10 cellular contexts compared by ENCODE assay signal in genomic region chr9:106916491-106917235, GRCh38. TPM values are rescaled to one million over a fixed set of nuclear protein-coding genes. Genes with fewer than 3 reads are reported as not detected.
DNase-seq lines count a peak whose midpoint lies in the region; ATAC-seq and TF ChIP-seq lines count a peak whose summit lies in the region.
"Had no signal": no experiment of that assay in that cellular context is flagged by ENCODE, and none has a peak within 500 bp of the region (broad histone marks: within the 10 kb centered on the region; RNA-seq: fewer than 3 reads in every experiment).

No MANE protein-coding gene starts in this region.

- no peak for ATAC-seq in HG03571 (IDR thresholded peaks at IDR 0.05; ENCODE audit: unreplicated experiment)
- no peak for ATAC-seq in naive thymus-derived CD4-positive, alpha-beta T cell
- ATAC-seq in activated naive CD4-positive, alpha-beta T cell treated with anti-CD3 and anti-CD28 coated beads, Interleukin-2, amount 50 U/mL, for 72 hours: no peak
- ATAC-seq: stimulated activated effector memory CD8-positive, alpha-beta T cell treated with anti-CD3 and anti-CD28 coated beads, Interleukin-12 subunit alpha, Interleukin-12 subunit beta, amount 100 ng/mL, for 72 hours had no signal

- H3K27me3 ChIP-seq in adrenal gland: no peaks in the 10 kb centered on the region
- H3K27me3 ChIP-seq in skeletal muscle satellite cell (ENCODE audit: control insufficient read depth, insufficient read depth, low read length): no peaks in the 10 kb centered on the region
- H3K27me3 ChIP-seq in naive thymus-derived CD4-positive, alpha-beta T cell (ENCODE audit: control insufficient read depth in 2 of 2, insufficient read depth in 2 of 2, low read length in 2 of 2): no peaks in the 10 kb centered on the region

- intact Hi-C loops in adrenal gland (cut with DNase I): no loop called here
- intact Hi-C loops in naive thymus-derived CD4-positive, alpha-beta T cell (cut with micrococcal nuclease): no loop called here

- H3K9me3 ChIP-seq in adrenal gland (replicated peaks in 1 of 3): no peaks in the 10 kb centered on the region
- no peaks in the 10 kb centered on the region for H3K9me3 ChIP-seq in skeletal muscle satellite cell (replicated peaks; ENCODE audit: low read length)
- H3K9me3 ChIP-seq in naive thymus-derived CD4-positive, alpha-beta T cell (ENCODE audit: control insufficient read depth in 2 of 3, low read length in 3 of 3): no peaks in the 10 kb centered on the region

- no peaks in the 10 kb centered on the region for H3K36me3 Mint-ChIP-seq in naive thymus-derived CD4-positive, alpha-beta T cell
- H3K36me3 Mint-ChIP-seq in activated naive CD4-positive, alpha-beta T cell treated with anti-CD3 and anti-CD28 coated beads, Interleukin-2, amount 50 U/mL, for 72 hours: no peaks in the 10 kb centered on the region
- H3K36me3 Mint-ChIP-seq: stimulated activated effector memory CD8-positive, alpha-beta T cell treated with anti-CD3 and anti-CD28 coated beads, Interleukin-12 subunit alpha, Interleukin-12 subunit beta, amount 100 ng/mL, for 72 hours had no signal

- peak in 1 of 2 donors; percentile 36 for TF ChIP-seq POLR2A in adrenal gland (IDR thresholded peaks at IDR 0.05)

- no peak for TF ChIP-seq CTCF in adrenal gland (IDR thresholded peaks at IDR 0.05)

- POLR2A ChIA-PET in naive thymus-derived CD4-positive, alpha-beta T cell (lab: Charles Lee): no interaction called here

- H3K4me1 Mint-ChIP-seq in naive thymus-derived CD4-positive, alpha-beta T cell: peaks cover 0 to 41% (median 25%) of the 10 kb centered on the region in 7 donors
- H3K4me1 Mint-ChIP-seq: stimulated activated effector memory CD8-positive, alpha-beta T cell treated with anti-CD3 and anti-CD28 coated beads, Interleukin-12 subunit alpha, Interleukin-12 subunit beta, amount 100 ng/mL, for 72 hours had no signal

- DNase-seq in HPDE6-E6E7 (ENCODE audit: extremely low spot score) (peak; percentile 75), adrenal gland (peak; percentile 59 to 92 (median 89)), iPS-NIHi11 (ENCODE audit: low spot score) (peak; percentile 43)
- DNase-seq in naive thymus-derived CD4-positive, alpha-beta T cell: no peak
- DNase-seq in activated naive CD4-positive, alpha-beta T cell treated with anti-CD3 and anti-CD28 coated beads, Interleukin-2, amount 50 U/mL, for 72 hours (ENCODE audit: low spot score in 2 of 2): no peak
- no peak for DNase-seq in activated CD4-positive, alpha-beta T cell treated with anti-CD3 and anti-CD28 coated beads for 1 hour
- DNase-seq: NCI-H146 had no signal

- H3K27me3 Mint-ChIP-seq in naive thymus-derived CD4-positive, alpha-beta T cell: peaks cover 0 to 9% (median 0%) of the 10 kb centered on the region in 5 donors

- peak overlapping the region; percentile 7 for H3K4me2 ChIP-seq in skeletal muscle satellite cell (ENCODE audit: low read length)

- H3K4me1 ChIP-seq in adrenal gland (replicated peaks in 1 of 2) (peaks cover 25 to 38% of the 10 kb centered on the region in 2 donors), skeletal muscle satellite cell (ENCODE audit: control insufficient read depth, insufficient read depth, low read length) (peaks cover 27% of the 10 kb centered on the region)
- H3K4me1 ChIP-seq in naive thymus-derived CD4-positive, alpha-beta T cell (ENCODE audit: control insufficient read depth in 2 of 2, insufficient read depth in 2 of 2, low read length in 2 of 2): no peaks in the 10 kb centered on the region

- H3K4me3 ChIP-seq in adrenal gland (peak overlapping the region in 1 of 4 donors; percentile 7), skeletal muscle satellite cell (ENCODE audit: low read length) (no peak overlapping the region)
- no peak overlapping the region for H3K4me3 ChIP-seq in naive thymus-derived CD4-positive, alpha-beta T cell (ENCODE audit: low read length)

- CTCF ChIA-PET in naive thymus-derived CD4-positive, alpha-beta T cell (lab: Charles Lee): no interaction called here

- H3K9me3 Mint-ChIP-seq in naive thymus-derived CD4-positive, alpha-beta T cell: peaks cover 0 to 4% (median 0%) of the 10 kb centered on the region in 11 donors
- peaks cover 4 to 9% of the 10 kb centered on the region in 2 donors for H3K9me3 Mint-ChIP-seq in activated naive CD4-positive, alpha-beta T cell treated with anti-CD3 and anti-CD28 coated beads, Interleukin-2, amount 50 U/mL, for 72 hours

- 28 to 38% (median 34%) methylated on average over 8 of the region's 8 CpGs for WGBS in adrenal gland, 4 donors

- H3K27ac Mint-ChIP-seq in naive thymus-derived CD4-positive, alpha-beta T cell: peak overlapping the region in 2 of 9 donors; percentile 2 to 44
- H3K27ac Mint-ChIP-seq in activated naive CD4-positive, alpha-beta T cell treated with anti-CD3 and anti-CD28 coated beads, Interleukin-2, amount 50 U/mL, for 72 hours: no peak overlapping the region
- H3K27ac Mint-ChIP-seq: stimulated activated effector memory CD8-positive, alpha-beta T cell treated with anti-CD3 and anti-CD28 coated beads, Interleukin-12 subunit alpha, Interleukin-12 subunit beta, amount 100 ng/mL, for 72 hours had no signal

- H3K27ac ChIP-seq in adrenal gland: peak overlapping the region; percentile 18 to 90 (median 65)
- H3K27ac ChIP-seq in naive thymus-derived CD4-positive, alpha-beta T cell (ENCODE audit: low read depth, low read length): no peak overlapping the region

- peak overlapping the region in 2 of 10 donors; percentile 16 to 56 for H3K4me3 Mint-ChIP-seq in naive thymus-derived CD4-positive, alpha-beta T cell
- H3K4me3 Mint-ChIP-seq: stimulated activated effector memory CD8-positive, alpha-beta T cell treated with anti-CD3 and anti-CD28 coated beads, Interleukin-12 subunit alpha, Interleukin-12 subunit beta, amount 100 ng/mL, for 72 hours had no signal

- no peaks in the 10 kb centered on the region for H3K36me3 ChIP-seq in adrenal gland (replicated peaks in 1 of 2)
- no peaks in the 10 kb centered on the region for H3K36me3 ChIP-seq in skeletal muscle satellite cell (ENCODE audit: insufficient read depth, low read length)
- no peaks in the 10 kb centered on the region for H3K36me3 ChIP-seq in naive thymus-derived CD4-positive, alpha-beta T cell (ENCODE audit: control insufficient read depth in 2 of 3, insufficient read depth in 3 of 3, low read length in 3 of 3)

- no peak overlapping the region for H3K9ac ChIP-seq in skeletal muscle satellite cell (ENCODE audit: low read depth, low read length)

RNA-seq across cellular contexts. Expression of gene ZNF462, which starts 53.7 kb away (rescaled TPM):
- 10 to 100 TPM; 26.4 to 86.9 (median 49.2) TPM for total RNA-seq in adrenal gland
- polyA plus RNA-seq in adrenal gland: 10 to 100 TPM in 1 of 3 donors, 1 to 10 TPM in 2; 4.9 to 13.5 (median 7.3) TPM
- 12.2 and 13.4 TPM in 2 replicates for total RNA-seq in skeletal muscle satellite cell (2012; rRNA removed)
- 1 to 10 TPM in 2 of 5 experiments, under 1 TPM in 3; 0.11 to 3.2 (median 0.57) TPM for total RNA-seq in naive thymus-derived CD4-positive, alpha-beta T cell
- polyA plus RNA-seq in naive thymus-derived CD4-positive, alpha-beta T cell: under 1 TPM in 1 of 2 donors, not detected in 1; 0.48 TPM
- under 1 TPM; 0.20 to 0.41 TPM for total RNA-seq in activated naive CD4-positive, alpha-beta T cell treated with anti-CD3 and anti-CD28 coated beads, Interleukin-2, amount 50 U/mL, for 72 hours

Comparison
In these comparisons a context has a peak if more than half of its experiments do, and no peak if none do; other contexts are left out.
1. DNase-seq: peak in HPDE6-E6E7 (single experiment), adrenal gland (7 of 7) and iPS-NIHi11 (single experiment); none in naive thymus-derived CD4-positive, alpha-beta T cell (0 of 9), activated naive CD4-positive, alpha-beta T cell treated with anti-CD3 and anti-CD28 coated beads, Interleukin-2, amount 50 U/mL, for 72 hours (0 of 2) and activated CD4-positive, alpha-beta T cell treated with anti-CD3 and anti-CD28 coated beads for 1 hour (single experiment).
2. RNA of gene ZNF462, which starts 53.7 kb away (total RNA-seq): 26.4 to 86.9 TPM in adrenal gland; 0.11 to 3.2 TPM in naive thymus-derived CD4-positive, alpha-beta T cell and 0.20 to 0.41 TPM in activated naive CD4-positive, alpha-beta T cell treated with anti-CD3 and anti-CD28 coated beads, Interleukin-2, amount 50 U/mL, for 72 hours; every median in the first group is over 4 times any median in the second.